24 cellular contexts compared by ENCODE assay signal in the genomic region with DNA sequence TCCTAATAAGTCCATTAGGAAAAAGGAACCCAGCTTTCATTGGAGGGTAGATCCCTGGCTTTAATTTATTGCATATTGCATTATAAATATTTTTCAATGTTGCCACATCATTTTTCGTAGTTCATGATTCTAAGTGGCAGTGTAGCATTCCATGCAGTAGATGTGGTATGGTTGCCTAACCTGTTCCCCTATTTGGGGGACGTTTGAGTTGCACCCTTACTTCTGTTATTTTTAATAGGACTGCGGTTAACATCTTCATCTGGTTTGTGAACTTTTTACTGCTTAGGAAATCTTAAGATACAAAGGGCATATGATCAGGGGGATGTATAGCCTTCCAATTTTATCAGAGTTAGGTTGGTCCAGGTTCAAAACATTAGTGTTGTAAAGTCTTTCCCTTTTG. TPM values are rescaled to one million over a fixed set of nuclear protein-coding genes. Genes with fewer than 3 reads are reported as not detected.
DNase-seq lines count a peak whose midpoint lies in the region; ATAC-seq and TF ChIP-seq lines count a peak whose summit lies in the region.
"Had no signal": no experiment of that assay in that cellular context is flagged by ENCODE, and none has a peak within 500 bp of the region (broad histone marks: within the 10 kb centered on the region; RNA-seq: fewer than 3 reads in every experiment).

No MANE protein-coding gene starts in this region.

- 67 to 82% (median 80%) methylated on average over 3 of the region's 3 CpGs for WGBS in ovary, 3 donors

- H3K27me3 ChIP-seq in lower lobe of right lung (ENCODE audit: low read depth), result no peaks in the 10 kb centered on the region
- no peaks in the 10 kb centered on the region for H3K27me3 ChIP-seq in A673 (replicated peaks; ENCODE audit: insufficient read depth, low read depth, low read length, poor library complexity)
- H3K27me3 ChIP-seq in ovary, result no peaks in the 10 kb centered on the region
- H3K27me3 ChIP-seq: BE2C had no signal

- DNase-seq in CD14-positive monocyte (ENCODE audit: low spot score) (no peak), MV-4-11 (lab: John Stamatoyannopoulos, UW) (peak; percentile 78), SIG-M5 (lab: John Stamatoyannopoulos, UW) (peak; percentile 71), lower lobe of right lung (no peak), OCI-LY7 (ENCODE audit: low spot score) (no peak), A673 (ENCODE audit: low spot score) (no peak), ovary (no peak), DMS114 treated with DMSO at 0.1 percent for 48 hours (lab: John Stamatoyannopoulos, UW; ENCODE audit: unreplicated experiment) (no peak)
- DNase-seq: BE2C; CD8-positive, alpha-beta T cell; DMS153; MM.1S; NCI-H1694; NCI-H2081; NCI-H2171; NCI-H524 treated with DMSO at 0.1 percent for 48 hours; NCI-H82; SHP77 treated with DMSO at 0.1 percent for 48 hours had no signal

- H2AFZ ChIP-seq in OCI-LY7 (ENCODE audit: low read length), result no peak overlapping the region
- H2AFZ ChIP-seq: GM23338 had no signal

- no peak for TF ChIP-seq CTCF in CD14-positive monocyte (IDR thresholded peaks at IDR 0.05)
- TF ChIP-seq CTCF in lower lobe of right lung (IDR thresholded peaks at IDR 0.05), result no peak
- no peak for TF ChIP-seq CTCF in OCI-LY7 (conservative IDR thresholded peaks at IDR 0.05; ENCODE audit: low read length)
- no peak for TF ChIP-seq CTCF in A673 (conservative IDR thresholded peaks at IDR 0.05; ENCODE audit: low read depth, low read length)
- TF ChIP-seq CTCF in ovary (IDR thresholded peaks at IDR 0.05), result no peak

- H3K4me2 ChIP-seq in OCI-LY7 (ENCODE audit: low read length), result no peak overlapping the region
- H3K4me2 ChIP-seq: GM23338 had no signal

- no peak for TF ChIP-seq EP300 in ovary (IDR thresholded peaks at IDR 0.05)

- peak; percentile 19 to 49 for ATAC-seq in lower lobe of right lung
- ATAC-seq: CD8-positive, alpha-beta T cell; GM23338; HepG2; K562; SK-N-SH treated with all-trans-retinoic acid at 6 μM for 48 hours had no signal

- H3K27ac Mint-ChIP-seq in CD14-positive monocyte, result peak overlapping the region; percentile 89 to 98 (median 96)
- H3K27ac Mint-ChIP-seq: CD8-positive, alpha-beta T cell; GM23338 had no signal

- no peak for TF ChIP-seq POLR2A in ovary (IDR thresholded peaks at IDR 0.05)

- peaks cover 18% of the 10 kb centered on the region; the same call in 1 of the 2 replicates for H3K79me2 ChIP-seq in OCI-LY7 (ENCODE audit: insufficient read depth, low read depth, low read length)

- H3K9me3 ChIP-seq in lower lobe of right lung, result no peaks in the 10 kb centered on the region
- H3K9me3 ChIP-seq in OCI-LY7 (ENCODE audit: low read length), result no peaks in the 10 kb centered on the region
- H3K9me3 ChIP-seq in A673 (ENCODE audit: low read depth, low read length, poor library complexity, severe bottlenecking), result no peaks in the 10 kb centered on the region
- H3K9me3 ChIP-seq in ovary, result no peaks in the 10 kb centered on the region
- H3K9me3 ChIP-seq: BE2C, HAP-1 had no signal

- H3K27ac ChIP-seq in lower lobe of right lung (no peak overlapping the region), OCI-LY7 (ENCODE audit: low read depth, low read length, poor library complexity, severe bottlenecking) (no peak overlapping the region), A673 (ENCODE audit: low read depth, low read length, poor library complexity, severe bottlenecking) (no peak overlapping the region), ovary (no peak overlapping the region)
- H3K27ac ChIP-seq: RWPE1 had no signal

- H3K4me3 Mint-ChIP-seq in CD14-positive monocyte, result peak overlapping the region; percentile 49 to 69
- H3K4me3 Mint-ChIP-seq: CD8-positive, alpha-beta T cell; GM23338 had no signal

- H3K4me1 Mint-ChIP-seq in CD14-positive monocyte, result peaks cover 83% of the 10 kb centered on the region

- H3K36me3 Mint-ChIP-seq in CD14-positive monocyte, result peaks cover 53 to 67% of the 10 kb centered on the region in 2 donors

- BruUV-seq in OCI-LY7 (replicated peaks; lab: Mats Ljungman, UMichigan), result no TSS peak
- BruUV-seq in A673 (replicated peaks; lab: Mats Ljungman, UMichigan), result no TSS peak

- H3K27me3 Mint-ChIP-seq in CD14-positive monocyte (ENCODE audit: low read depth in 3 of 3), result peaks cover 0 to under 1% (median 0%) of the 10 kb centered on the region in 3 donors

- peaks cover 50% of the 10 kb centered on the region for H3K36me3 ChIP-seq in lower lobe of right lung
- H3K36me3 ChIP-seq in OCI-LY7 (ENCODE audit: insufficient read depth, low read length), result peaks cover 52% of the 10 kb centered on the region
- no peaks in the 10 kb centered on the region for H3K36me3 ChIP-seq in A673 (ENCODE audit: insufficient read depth, low read length, poor library complexity, severe bottlenecking)
- H3K36me3 ChIP-seq in ovary, result no peaks in the 10 kb centered on the region

- H3K9me2 ChIP-seq in OCI-LY7 (ENCODE audit: insufficient read depth, low read length), result no peaks in the 10 kb centered on the region

- intact Hi-C loops in CD14-positive monocyte (cut with micrococcal nuclease) (no loop called here), lower lobe of right lung (cut with DNase I) (no loop called here), OCI-LY7 (cut with micrococcal nuclease; ENCODE audit: unreplicated experiment) (no loop called here), A673 (cut with micrococcal nuclease; ENCODE audit: unreplicated experiment) (no loop called here), ovary (cut with DNase I) (no loop called here)

- H3K4me1 ChIP-seq in lower lobe of right lung, result peaks cover 21% of the 10 kb centered on the region
- peaks cover 16% of the 10 kb centered on the region for H3K4me1 ChIP-seq in OCI-LY7 (ENCODE audit: insufficient read depth, low read length, poor library complexity, severe bottlenecking)
- no peaks in the 10 kb centered on the region for H3K4me1 ChIP-seq in A673 (ENCODE audit: insufficient read depth, low read length, poor library complexity, severe bottlenecking)
- H3K4me1 ChIP-seq in ovary (ENCODE audit: insufficient read depth), result peaks cover 2% of the 10 kb centered on the region
- H3K4me1 ChIP-seq: BE2C had no signal

- H4K20me1 ChIP-seq in OCI-LY7 (ENCODE audit: insufficient read depth, low read length), result no peaks in the 10 kb centered on the region

- H3K9me3 Mint-ChIP-seq in CD14-positive monocyte, result peaks cover 0 to 4% (median 0%) of the 10 kb centered on the region in 7 donors
- H3K9me3 Mint-ChIP-seq: CD8-positive, alpha-beta T cell; GM23338 had no signal

- CTCF ChIA-PET in OCI-LY7 (lab: Charles Lee; ENCODE audit: unreplicated experiment) (no interaction called here), A673 (lab: Charles Lee) (no interaction called here)

- POLR2A ChIA-PET in OCI-LY7 (lab: Charles Lee) (no interaction called here), A673 (lab: Charles Lee; ENCODE audit: low non-redundant PET) (no interaction called here)

- H3K4me3 ChIP-seq in lower lobe of right lung (no peak overlapping the region), OCI-LY7 (ENCODE audit: low read depth, low read length, poor library complexity, severe bottlenecking) (no peak overlapping the region), A673 (ENCODE audit: low read depth, low read length, poor library complexity, severe bottlenecking) (no peak overlapping the region), ovary (no peak overlapping the region)
- H3K4me3 ChIP-seq: GM23338, HAP-1, K562 had no signal

RNA-seq across cellular contexts. Expression of a gene that starts 5.4 kb away (rescaled TPM):
- polyA plus RNA-seq in CD14-positive monocyte, result 100 to 1,000 TPM; 373 to 426 TPM
- 210 TPM for total RNA-seq in lower lobe of right lung
- total RNA-seq in OCI-LY7 (2014; rRNA removed; shearing (Covaris generic)), result 36.5 and 48.2 TPM in 2 replicates
- 43.0 and 48.8 TPM in 2 replicates for total RNA-seq in OCI-LY7 (2022)
- 31.8 and 40.1 TPM in 2 replicates for total RNA-seq in A673 (2021)
- 10 to 100 TPM; 36.5 to 88.4 (median 56.4) TPM for total RNA-seq in ovary
- polyA plus RNA-seq in ovary, result 100 to 1,000 TPM in 1 of 2 donors, 10 to 100 TPM in 1; 69.5 to 180 TPM

RNA-seq across cellular contexts. Expression of a gene that starts 22.5 kb away (rescaled TPM):
- polyA plus RNA-seq in CD14-positive monocyte (1 to 10 TPM; 5.3 to 6.6 TPM), ovary (10 to 100 TPM; 12.4 to 14.3 TPM)
- total RNA-seq in lower lobe of right lung (12.4 TPM), OCI-LY7 (2022) (20.7 and 22.8 TPM in 2 replicates), A673 (2021) (23.2 and 23.9 TPM in 2 replicates), ovary (10 to 100 TPM; 10.9 to 17.8 (median 12.9) TPM)
- 20.5 and 24.8 TPM in 2 replicates for total RNA-seq in OCI-LY7 (2014; rRNA removed; shearing (Covaris generic))

Comparison
In these comparisons a context has a peak if more than half of its experiments do, and no peak if none do; other contexts are left out.
1. DNase-seq: peak in MV-4-11 (single experiment) and SIG-M5 (single experiment); none in CD14-positive monocyte (single experiment), lower lobe of right lung (single experiment), OCI-LY7 (single experiment), A673 (single experiment), ovary (0 of 5) and DMS114 treated with DMSO at 0.1 percent for 48 hours (single experiment).